In the genomic region with DNA sequence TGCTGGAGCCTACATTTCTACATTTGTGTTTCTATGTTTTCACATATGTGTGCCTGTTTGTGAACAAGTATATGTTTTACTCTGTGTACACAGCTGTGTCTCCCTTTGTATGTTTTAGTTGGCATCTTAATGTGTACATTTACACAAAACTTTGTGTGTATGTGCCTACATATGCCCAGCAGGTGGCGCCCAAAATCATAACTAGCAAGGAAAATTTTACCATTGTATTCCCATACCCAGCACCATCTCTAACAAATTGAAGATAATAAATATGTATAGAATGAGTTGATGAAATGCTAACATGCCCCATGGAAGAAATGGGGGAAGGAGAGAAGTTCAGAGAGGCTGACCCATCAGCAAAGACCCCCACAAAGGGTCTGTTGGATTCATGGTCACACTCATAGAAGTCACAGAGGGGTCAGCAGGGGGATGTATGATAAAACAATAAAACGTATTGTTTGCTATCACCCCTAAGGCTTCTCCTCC, we compare ENCODE assay signal across 1 cellular context.
TF ChIP-seq lines count a peak whose summit lies in the region.

No MANE protein-coding gene starts in this region.

TF ChIP-seq in H1, 55 proteins besides CTCF, POLR2A, EP300 and RAD21:
- TF ChIP-seq TEAD4 (IDR thresholded peaks at IDR 0.05; ENCODE audit: low read depth, low read length) (no peak), HDAC2 (IDR thresholded peaks at IDR 0.05; ENCODE audit: borderline replicate concordance in 1 of 2, low read depth in 2 of 2, low read length in 2 of 2) (no peak), EGR1 (IDR thresholded peaks at IDR 0.05; ENCODE audit: borderline replicate concordance, low read depth, low read length) (no peak), RXRA (IDR thresholded peaks at IDR 0.05; ENCODE audit: insufficient read depth, low read depth, low read length) (no peak), TAF7 (optimal IDR thresholded peaks at IDR 0.05; ENCODE audit: borderline replicate concordance, low read depth, low read length) (no peak)
